34 cellular contexts compared by ENCODE assay signal in the genomic region with DNA sequence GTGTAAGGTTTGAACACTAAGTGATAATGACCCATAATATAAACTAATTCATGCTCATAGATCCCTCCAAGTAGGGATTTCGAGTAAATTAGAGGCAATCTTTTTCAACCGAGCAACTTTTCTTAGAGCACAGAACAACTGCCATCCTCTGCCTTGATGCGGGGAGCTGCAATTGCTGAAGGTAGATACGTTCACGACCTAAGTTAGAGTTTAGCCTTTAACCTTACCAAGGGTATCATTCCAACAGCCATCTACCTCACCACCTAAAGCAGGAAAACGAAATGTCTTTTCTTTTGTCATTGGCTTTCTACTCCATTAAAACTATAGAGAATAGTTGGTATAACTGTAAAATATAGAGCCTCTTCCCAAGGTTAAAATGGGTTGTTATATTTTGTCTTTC.
"Had no signal": no experiment of that assay in that cellular context is flagged by ENCODE, and none has a peak within 500 bp of the region (broad histone marks: within the 10 kb centered on the region; RNA-seq: fewer than 3 reads in every experiment).

No MANE protein-coding gene starts in this region.

- H3K27me3 Mint-ChIP-seq: activated CD4-positive, alpha-beta memory T cell treated with anti-CD3 and anti-CD28 coated beads, Interleukin-2, amount 10 ng/mL, durations not matched to agents 7 days and 5 days had no signal

- H3K4me3 Mint-ChIP-seq: activated CD4-positive, alpha-beta memory T cell treated with anti-CD3 and anti-CD28 coated beads, Interleukin-2, amount 10 ng/mL, durations not matched to agents 7 days and 5 days; activated CD8-positive, alpha-beta memory T cell treated with anti-CD3 and anti-CD28 coated beads, Interleukin-2, amount 10 ng/mL, durations not matched to agents 7 days and 5 days; activated naive CD4-positive, alpha-beta T cell treated with anti-CD3 and anti-CD28 coated beads, Interleukin-2, amount 10 ng/mL, durations not matched to agents 7 days and 5 days; activated naive CD8-positive, alpha-beta T cell treated with anti-CD3 and anti-CD28 coated beads for 36 hours had no signal

- H3K36me3 Mint-ChIP-seq: activated CD8-positive, alpha-beta memory T cell treated with anti-CD3 and anti-CD28 coated beads, Interleukin-2, amount 10 ng/mL, durations not matched to agents 7 days and 5 days; activated naive CD4-positive, alpha-beta T cell treated with anti-CD3 and anti-CD28 coated beads, Interleukin-2, amount 10 ng/mL, durations not matched to agents 7 days and 5 days; activated naive CD8-positive, alpha-beta T cell treated with anti-CD3 and anti-CD28 coated beads for 36 hours had no signal

- H3K4me3 ChIP-seq: MG63 had no signal

- DNase-seq: activated CD4-positive, alpha-beta memory T cell treated with anti-CD3 and anti-CD28 coated beads, Interleukin-2, amount 10 ng/mL, durations not matched to agents 7 days and 5 days; activated CD4-positive, alpha-beta T cell treated with anti-CD3 and anti-CD28 coated beads for 1 hour; activated CD4-positive, alpha-beta T cell treated with anti-CD3 and anti-CD28 coated beads for 48 hours; activated CD4-positive, CD25-positive, alpha-beta regulatory T cell; activated CD8-positive, alpha-beta memory T cell treated with anti-CD3 and anti-CD28 coated beads for 24 hours; activated CD8-positive, alpha-beta memory T cell treated with anti-CD3 and anti-CD28 coated beads, Interleukin-2, amount 10 ng/mL, durations not matched to agents 7 days and 5 days; activated CD8-positive, alpha-beta memory T cell treated with anti-CD3 and anti-CD28 coated beads, Interleukin-2, amount 50 U/mL, for 48 hours; activated effector memory CD4-positive, alpha-beta T cell treated with Interleukin-2 at 50 U/mL for 16 hours; activated naive CD4-positive, alpha-beta T cell treated with anti-CD3 and anti-CD28 coated beads, Interleukin-2, amount 10 ng/mL, durations not matched to agents 7 days and 5 days; activated naive CD8-positive, alpha-beta T cell treated with anti-CD3 and anti-CD28 coated beads for 36 hours; activated T-cell treated with anti-CD3 and anti-CD28 coated beads, Interleukin-2, amount 50 U/mL, for 48 hours; amniotic stem cell; aorta; brain microvascular endothelial cell; central memory CD4-positive, alpha-beta T cell; Kasumi-1; MG63; NCI-H1048; NCI-H1436 treated with DMSO at 0.1 percent for 48 hours; NCI-H1694 treated with DMSO at 0.1 percent for 48 hours; NCI-H2029; NCI-H2107; NCI-H2171; NCI-H510A; NCI-H526; NCI-H748 treated with DMSO at 0.1 percent for 48 hours; NK-92 treated with Interleukin-12 subunit alpha and Interleukin-12 subunit beta, amount 100 ng/mL, for 24 hours; OCI-M1; Right ventricle myocardium superior; SW 1271; T-helper 1 cell; T-helper 2 cell; T-helper 9 cell had no signal

- H3K36me3 ChIP-seq: brain microvascular endothelial cell, MG63 had no signal

- H3K27ac Mint-ChIP-seq: activated CD4-positive, alpha-beta memory T cell treated with anti-CD3 and anti-CD28 coated beads, Interleukin-2, amount 10 ng/mL, durations not matched to agents 7 days and 5 days; activated CD8-positive, alpha-beta memory T cell treated with anti-CD3 and anti-CD28 coated beads, Interleukin-2, amount 10 ng/mL, durations not matched to agents 7 days and 5 days; activated naive CD4-positive, alpha-beta T cell treated with anti-CD3 and anti-CD28 coated beads, Interleukin-2, amount 10 ng/mL, durations not matched to agents 7 days and 5 days; activated naive CD8-positive, alpha-beta T cell treated with anti-CD3 and anti-CD28 coated beads for 36 hours had no signal

- H3K4me1 Mint-ChIP-seq: activated CD4-positive, alpha-beta memory T cell treated with anti-CD3 and anti-CD28 coated beads, Interleukin-2, amount 10 ng/mL, durations not matched to agents 7 days and 5 days; activated CD8-positive, alpha-beta memory T cell treated with anti-CD3 and anti-CD28 coated beads, Interleukin-2, amount 10 ng/mL, durations not matched to agents 7 days and 5 days; activated naive CD4-positive, alpha-beta T cell treated with anti-CD3 and anti-CD28 coated beads, Interleukin-2, amount 10 ng/mL, durations not matched to agents 7 days and 5 days; activated naive CD8-positive, alpha-beta T cell treated with anti-CD3 and anti-CD28 coated beads for 36 hours had no signal

- H3K9me3 Mint-ChIP-seq: activated naive CD4-positive, alpha-beta T cell treated with anti-CD3 and anti-CD28 coated beads, Interleukin-2, amount 10 ng/mL, durations not matched to agents 7 days and 5 days; activated naive CD8-positive, alpha-beta T cell treated with anti-CD3 and anti-CD28 coated beads for 36 hours had no signal

- H3K27ac ChIP-seq: brain microvascular endothelial cell, VCaP had no signal

- ATAC-seq: activated CD8-positive, alpha-beta memory T cell treated with anti-CD3 and anti-CD28 coated beads, Interleukin-2, amount 10 ng/mL, durations not matched to agents 7 days and 5 days had no signal

- H3K9me3 ChIP-seq: MG63 had no signal

- H3K27me3 ChIP-seq: brain microvascular endothelial cell, MG63 had no signal
